10 cellular contexts compared by ENCODE assay signal in the genomic region with DNA sequence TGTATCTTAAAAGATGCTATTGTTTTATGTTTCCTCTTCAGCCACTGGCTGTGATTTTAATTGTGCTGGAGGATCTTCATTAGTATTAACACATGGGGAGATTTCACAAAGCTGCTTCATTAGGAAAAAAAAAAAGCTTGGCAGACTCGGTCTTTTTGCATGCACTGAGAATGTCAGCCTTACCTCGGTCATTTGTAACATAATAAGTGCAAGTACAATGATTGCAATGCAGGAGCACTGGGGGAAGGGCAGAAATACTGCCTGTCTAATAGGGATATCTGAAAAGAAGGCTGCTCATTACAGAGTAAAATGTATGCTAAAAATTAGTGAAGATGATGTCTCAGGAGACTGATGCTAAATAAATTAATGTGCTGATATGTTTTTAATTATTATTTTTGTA. TPM values are rescaled to one million over a fixed set of nuclear protein-coding genes. Genes with fewer than 3 reads are reported as not detected.
DNase-seq lines count a peak whose midpoint lies in the region; ATAC-seq and TF ChIP-seq lines count a peak whose summit lies in the region.
"Had no signal": no experiment of that assay in that cellular context is flagged by ENCODE, and none has a peak within 500 bp of the region (broad histone marks: within the 10 kb centered on the region; RNA-seq: fewer than 3 reads in every experiment).

No MANE protein-coding gene starts in this region.

- peak overlapping the region; percentile 99 for H3K4me3 Mint-ChIP-seq in MCF 10A (ENCODE audit: unreplicated experiment)

- TF ChIP-seq CTCF in MCF 10A (IDR thresholded peaks at IDR 0.05; ENCODE audit: unreplicated experiment), result no peak

- H3K4me1 ChIP-seq in muscle layer of duodenum (ENCODE audit: control insufficient read depth in 1 of 2, insufficient read depth in 2 of 2, low read length in 2 of 2), result peaks cover 3 to 12% of the 10 kb centered on the region in 2 donors

- no TSS peak for BruUV-seq in MCF 10A (replicated peaks; lab: Mats Ljungman, UMichigan)

- peaks cover 0 to 15% of the 10 kb centered on the region in 2 donors for H3K36me3 ChIP-seq in muscle layer of duodenum (ENCODE audit: control insufficient read depth in 1 of 2, insufficient read depth in 2 of 2, low read length in 2 of 2)

- no peaks in the 10 kb centered on the region for H3K27me3 Mint-ChIP-seq in MCF 10A (ENCODE audit: insufficient read depth, unreplicated experiment)

- H3K27ac ChIP-seq in muscle layer of duodenum (ENCODE audit: low read length), result no peak overlapping the region

- peaks cover 12% of the 10 kb centered on the region for H3K36me3 Mint-ChIP-seq in MCF 10A (ENCODE audit: insufficient read depth, unreplicated experiment)

- POLR2A ChIA-PET in MCF 10A (lab: Yijun Ruan, JAX), result interaction anchor here (0.7 to 11.1 kb wide), 10 partner anchors 8 to 113 kb away, joined by 3 to 262 read pairs (median 6); a partner anchor contains a TSS

- peak overlapping the region; percentile 86 to 93 for H3K4me3 ChIP-seq in muscle layer of duodenum (ENCODE audit: low read depth in 1 of 2, low read length in 2 of 2)
- H3K4me3 ChIP-seq: K562 had no signal

- ATAC-seq in HG03175 (IDR thresholded peaks at IDR 0.05; ENCODE audit: unreplicated experiment) (no peak), GM18858 (IDR thresholded peaks at IDR 0.05; ENCODE audit: unreplicated experiment) (no peak)
- ATAC-seq: K562, sciatic nerve had no signal

- no peaks in the 10 kb centered on the region for H3K27me3 ChIP-seq in muscle layer of duodenum (ENCODE audit: low read depth, low read length)

- H3K27ac Mint-ChIP-seq in MCF 10A (ENCODE audit: low read depth, unreplicated experiment), result peak overlapping the region; percentile 98

- peaks cover 2% of the 10 kb centered on the region for H3K4me1 Mint-ChIP-seq in MCF 10A (ENCODE audit: insufficient read depth, unreplicated experiment)

- DNase-seq in D341Med (ENCODE audit: low spot score) (peak; percentile 34), NCI-H2029 treated with DMSO at 0.1 percent for 48 hours (lab: John Stamatoyannopoulos, UW) (peak; percentile 40), MCF 10A (ENCODE audit: unreplicated experiment) (peak; percentile 38), germinal center (ENCODE audit: low spot score) (no peak)
- no peak for DNase-seq in activated T-cell treated with anti-CD3 and anti-CD28 coated beads, Interleukin-2, amount 50 U/mL, for 48 hours

- H3K9me3 ChIP-seq in muscle layer of duodenum (ENCODE audit: control insufficient read depth in 1 of 2, low read length in 2 of 2), result no peaks in the 10 kb centered on the region

- H3K9me3 Mint-ChIP-seq in MCF 10A (ENCODE audit: unreplicated experiment), result no peaks in the 10 kb centered on the region

- CTCF ChIA-PET in MCF 10A (lab: Yijun Ruan, JAX), result interaction anchor here (0.5 to 1.3 kb wide), 4 partner anchors 9 to 292 kb away, joined by 3 to 4 read pairs (median 3); no protein-coding TSS in a partner anchor

- intact Hi-C loops in MCF 10A (cut with micrococcal nuclease), result loop anchor here (5.0 kb wide), 1 partner anchor 100 kb away; no protein-coding TSS in a partner anchor

RNA-seq across cellular contexts. Expression of a gene that starts 1.3 kb away (rescaled TPM):
- total RNA-seq in MCF 10A (2022), result 51.8 and 60.0 TPM in 2 replicates

Comparison
In these comparisons a context has a peak if more than half of its experiments do, and no peak if none do; other contexts are left out.
1. DNase-seq: peak in D341Med (single experiment), NCI-H2029 treated with DMSO at 0.1 percent for 48 hours (single experiment) and MCF 10A (single experiment); none in activated T-cell treated with anti-CD3 and anti-CD28 coated beads, Interleukin-2, amount 50 U/mL, for 48 hours (0 of 2) and germinal center (single experiment).